In the genomic region with DNA sequence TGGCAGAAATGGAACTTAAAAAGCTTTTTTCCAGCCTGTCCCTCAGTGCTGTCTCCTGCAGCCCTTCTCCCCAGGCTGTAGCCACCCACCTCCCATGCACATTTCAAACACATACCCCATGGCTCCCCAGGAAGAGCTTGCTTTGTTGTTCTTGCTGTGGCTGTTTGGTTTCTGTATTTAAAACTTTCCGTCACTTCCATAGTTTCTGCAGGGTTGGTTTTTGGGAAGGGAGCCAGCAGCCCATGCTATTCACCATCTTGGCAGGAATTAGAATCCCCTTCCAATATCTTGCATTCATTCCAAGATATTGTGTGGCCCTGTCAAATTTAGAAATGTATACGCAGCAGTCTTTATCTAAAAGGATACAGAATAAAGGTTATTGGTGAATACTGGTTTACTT, we compare ENCODE assay signal across 1 cellular context.
TF ChIP-seq lines count a peak whose summit lies in the region.

No MANE protein-coding gene starts in this region.

TF ChIP-seq in H1, 55 proteins besides CTCF, POLR2A, EP300 and RAD21:
- TF ChIP-seq ZNF274 (IDR thresholded peaks at IDR 0.05; ENCODE audit: borderline replicate concordance, extremely low read depth, low read length) = no peak
- TF ChIP-seq SAP30 (IDR thresholded peaks at IDR 0.05; ENCODE audit: insufficient read depth, insufficient replicate concordance, low read length) = no peak
- TF ChIP-seq GTF2F1 (IDR thresholded peaks at IDR 0.05; ENCODE audit: borderline replicate concordance, low read depth, low read length) = no peak
- TF ChIP-seq CHD2 (IDR thresholded peaks at IDR 0.05; ENCODE audit: low read length) = no peak
- TF ChIP-seq CREB1 (IDR thresholded peaks at IDR 0.05) = no peak
- no peak for TF ChIP-seq BRCA1 (IDR thresholded peaks at IDR 0.05; ENCODE audit: low read depth, low read length)
- no peak for TF ChIP-seq EZH2 (IDR thresholded peaks at IDR 0.05; ENCODE audit: low read depth, low read length, severe bottlenecking)
- TF ChIP-seq NANOG (IDR thresholded peaks at IDR 0.05; ENCODE audit: insufficient read depth, low read depth, low read length, poor library complexity, severe bottlenecking) = no peak
- no peak for TF ChIP-seq SRF (IDR thresholded peaks at IDR 0.05; ENCODE audit: low read depth, low read length)
- TF ChIP-seq JUN (IDR thresholded peaks at IDR 0.05; ENCODE audit: low read depth, low read length) = no peak
- no peak for TF ChIP-seq RBBP5 (IDR thresholded peaks at IDR 0.05; ENCODE audit: borderline replicate concordance, low read depth, low read length)
- TF ChIP-seq SUZ12 (IDR thresholded peaks at IDR 0.05; ENCODE audit: low read length) = no peak
- TF ChIP-seq POU5F1 (IDR thresholded peaks at IDR 0.05; ENCODE audit: low read depth, low read length) = no peak
- no peak for TF ChIP-seq CEBPB (IDR thresholded peaks at IDR 0.05; ENCODE audit: low read depth, low read length)
- no peak for TF ChIP-seq BACH1 (IDR thresholded peaks at IDR 0.05; ENCODE audit: low read length)
- no peak for TF ChIP-seq NRF1 (IDR thresholded peaks at IDR 0.05; ENCODE audit: low read depth, low read length)
